ENCODE assay signal across 8 cellular contexts in genomic region chr9:92671323-92671722, GRCh38. TPM values are rescaled to one million over a fixed set of nuclear protein-coding genes. Genes with fewer than 3 reads are reported as not detected.
DNase-seq lines count a peak whose midpoint lies in the region; ATAC-seq, FAIRE-seq and TF ChIP-seq lines count a peak whose summit lies in the region.

No MANE protein-coding gene starts in this region.

- peak; percentile 44 for FAIRE-seq in K562 (lab: Jason Lieb, UNC)

- H3K4me3 ChIP-seq in K562: peak overlapping the region; percentile 66
- H3K4me3 ChIP-seq in sigmoid colon: peak overlapping the region in 2 of 4 donors; percentile 86 to 87

- peak overlapping the region; percentile 11 to 98; a peak in 3 of 4 replicates for H3K9ac ChIP-seq in K562 (ENCODE audit: insufficient read depth in 1 of 2, low read depth in 2 of 2, low read length in 2 of 2)

- TF ChIP-seq POLR2A in K562 (conservative IDR thresholded peaks at IDR 0.05) (0 out of 2 replicates have a peak, but pooled peaks have one; percentile 33), sigmoid colon (IDR thresholded peaks at IDR 0.05) (no peak)

- no TSS peak for BruUV-seq in Calu3 (replicated peaks; lab: Mats Ljungman, UMichigan)
- no TSS peak for BruUV-seq in K562 (replicated peaks; lab: Mats Ljungman, UMichigan)

- TF ChIP-seq EP300 in K562 (IDR thresholded peaks at IDR 0.05; ENCODE audit: low read length) (no peak), sigmoid colon (IDR thresholded peaks at IDR 0.05) (no peak)

- H4K20me1 ChIP-seq in K562 (replicated peaks; ENCODE audit: control insufficient read depth, insufficient read depth, low read length): peaks cover 7% of the 10 kb centered on the region

- peak; percentile 76 for DNase-seq in Calu3
- peak; percentile 80 for DNase-seq in LoVo (ENCODE audit: low spot score)
- DNase-seq in K562 (ENCODE audit: extremely low read depth in 1 of 4, low spot score in 3 of 4): peak in 3 of 4 experiments; percentile 15 to 74 (median 33)
- DNase-seq in kidney tubule cell (ENCODE audit: low spot score): peak; percentile 78
- DNase-seq in sigmoid colon: no peak
- DNase-seq in OCI-M2 (lab: John Stamatoyannopoulos, UW; ENCODE audit: unreplicated experiment): no peak
- DNase-seq in NCI-H1436 (lab: John Stamatoyannopoulos, UW): no peak
- DNase-seq in MV-4-11 (lab: John Stamatoyannopoulos, UW): no peak

- peaks cover 12% of the 10 kb centered on the region; the same call in 2 of the 3 replicates for H3K36me3 ChIP-seq in K562 (ENCODE audit: control insufficient read depth, insufficient read depth, low read length)
- no peaks in the 10 kb centered on the region for H3K36me3 ChIP-seq in sigmoid colon

- no peak for ATAC-seq in K562

- TF ChIP-seq CTCF in Calu3 (IDR thresholded peaks at IDR 0.05; ENCODE audit: unreplicated experiment): no peak
- no peak for TF ChIP-seq CTCF in K562 (IDR thresholded peaks at IDR 0.05 in 2 of 3, conservative IDR thresholded peaks at IDR 0.05 in 1 of 3; ENCODE audit: insufficient read depth in 2 of 3, low read depth in 1 of 3, low read length in 3 of 3)
- TF ChIP-seq CTCF in sigmoid colon (IDR thresholded peaks at IDR 0.05): no peak

- peak overlapping the region; percentile 99 for H3K4me2 ChIP-seq in K562 (ENCODE audit: insufficient read depth, low read length)

- H3K4me3 Mint-ChIP-seq in Calu3 (ENCODE audit: low read depth, unreplicated experiment): peak overlapping the region; percentile 79

- peaks cover 18% of the 10 kb centered on the region for H3K4me1 Mint-ChIP-seq in Calu3 (ENCODE audit: low read depth, unreplicated experiment)

- CTCF ChIA-PET in Calu3 (lab: Charles Lee): interaction anchor here (1.1 kb wide), 1 partner anchor 721 kb away, joined by 5 read pairs; no protein-coding TSS in a partner anchor
- CTCF ChIA-PET in K562 (lab: Yijun Ruan, JAX; ENCODE audit: low intra/inter-chr PET ratio): no interaction called here

- peaks cover 3% of the 10 kb centered on the region for H3K9me1 ChIP-seq in K562 (ENCODE audit: control insufficient read depth, insufficient read depth, low read length)

- H2AFZ ChIP-seq in K562 (ENCODE audit: low read depth, low read length): 0 out of 2 replicates have a peak overlapping the region, but pooled peaks have one; percentile 56

- no peaks in the 10 kb centered on the region for H3K27me3 ChIP-seq in K562 (ENCODE audit: control insufficient read depth in 2 of 2, insufficient read depth in 2 of 2, low read length in 2 of 2)
- no peaks in the 10 kb centered on the region for H3K27me3 ChIP-seq in sigmoid colon

- intact Hi-C loops in Calu3 (cut with micrococcal nuclease; ENCODE audit: unreplicated experiment): no loop called here
- intact Hi-C loops in K562 (cut with micrococcal nuclease): no loop called here
- intact Hi-C loops in sigmoid colon (cut with DNase I): loop anchor here (2.0 kb wide), 1 partner anchor 93 kb away; the partner anchor contains the start of gene BICD2

- 23% methylated on average over 4 of the region's 4 CpGs for WGBS in K562 (ENCODE audit: insufficient coverage, low coverage, missing lambda C conversion rate)
- 86 to 87% methylated on average over 4 of the region's 4 CpGs for WGBS in sigmoid colon, 2 donors

- peaks cover 33% of the 10 kb centered on the region for H3K36me3 Mint-ChIP-seq in Calu3 (ENCODE audit: insufficient read depth, unreplicated experiment)

- in situ Hi-C loops in K562 (cut with MboI): no loop called here

- H3K9me3 ChIP-seq in K562 (replicated peaks; ENCODE audit: control insufficient read depth, insufficient read depth, low read depth, low read length) (no peaks in the 10 kb centered on the region; the same call in 1 of the 2 replicates), sigmoid colon (no peaks in the 10 kb centered on the region)

- peak overlapping the region; percentile 98 for H3K27ac ChIP-seq in K562 (ENCODE audit: extremely low read depth, low read depth, low read length)
- H3K27ac ChIP-seq in sigmoid colon: peak overlapping the region in 2 of 4 donors; percentile 85 to 94

- no peaks in the 10 kb centered on the region for H3K9me3 Mint-ChIP-seq in Calu3 (ENCODE audit: low read depth, unreplicated experiment)

- H3K27ac Mint-ChIP-seq in Calu3 (ENCODE audit: unreplicated experiment): peak overlapping the region; percentile 80

- no peaks in the 10 kb centered on the region for H3K27me3 Mint-ChIP-seq in Calu3 (ENCODE audit: unreplicated experiment)

- H3K4me1 ChIP-seq in K562 (replicated peaks in 1 of 2; ENCODE audit: control insufficient read depth in 2 of 2, insufficient read depth in 2 of 2, low read length in 2 of 2) (peaks cover 11 to 20% of the 10 kb centered on the region in 2 experiments; a peak in 4 of 5 replicates), sigmoid colon (peaks cover 0 to 36% (median 25%) of the 10 kb centered on the region in 4 donors)

- POLR2A ChIA-PET in K562 (lab: Yijun Ruan, JAX): interaction anchor here (0.5 to 2.4 kb wide), 10 partner anchors 11 to 1589 kb away, joined by 3 to 8 read pairs (median 4); no protein-coding TSS in a partner anchor

- H3K79me2 ChIP-seq in K562 (ENCODE audit: control insufficient read depth, insufficient read depth, low read length): peaks cover 47% of the 10 kb centered on the region

- no peak for TF ChIP-seq RAD21 in K562 (CRISPR knock-in tag; conservative IDR thresholded peaks at IDR 0.05 in 1 of 2, IDR thresholded peaks at IDR 0.05 in 1 of 2)

TF ChIP-seq in K562, 482 proteins besides CTCF, POLR2A, EP300 and RAD21 (continues in another document):
- TF ChIP-seq ZBTB9 (CRISPR knock-in tag; IDR thresholded peaks at IDR 0.05): no peak
- peak; percentile 42; the same call in 1 of the 2 replicates for TF ChIP-seq C11orf30 (IDR thresholded peaks at IDR 0.05; ENCODE audit: low read depth)
- TF ChIP-seq, protein P1, sequence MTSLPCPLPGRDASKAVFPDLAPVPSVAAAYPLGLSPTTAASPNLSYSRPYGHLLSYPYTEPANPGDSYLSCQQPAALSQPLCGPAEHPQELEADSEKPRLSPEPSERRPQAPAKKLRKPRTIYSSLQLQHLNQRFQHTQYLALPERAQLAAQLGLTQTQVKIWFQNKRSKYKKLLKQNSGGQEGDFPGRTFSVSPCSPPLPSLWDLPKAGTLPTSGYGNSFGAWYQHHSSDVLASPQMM (CRISPR knock-in tag; IDR thresholded peaks at IDR 0.05): no peak
- peak; percentile 64; the same call in 1 of the 2 replicates for TF ChIP-seq DPF2 (IDR thresholded peaks at IDR 0.05)
- TF ChIP-seq JUND (IDR thresholded peaks at IDR 0.05; ENCODE audit: borderline replicate concordance, low read depth, low read length): peak; percentile 53
- no peak; the same call in 2 of the 3 replicates for TF ChIP-seq JUND (tag; IDR thresholded peaks at IDR 0.05; ENCODE audit: borderline replicate concordance, low read depth, low read length)
- TF ChIP-seq ARID1B (IDR thresholded peaks at IDR 0.05): 0 out of 2 replicates have a peak, but pooled peaks have one; percentile 32
- TF ChIP-seq ATF3 (IDR thresholded peaks at IDR 0.05): peak; percentile 85
- 0 out of 2 replicates have a peak, but pooled peaks have one; percentile 32 for TF ChIP-seq ATF3 (CRISPR knock-in tag; conservative IDR thresholded peaks at IDR 0.05)
- TF ChIP-seq JUN (IDR thresholded peaks at IDR 0.05; ENCODE audit: borderline replicate concordance, low read depth, low read length): peak; percentile 27; the same call in 1 of the 2 replicates
- TF ChIP-seq JUN (CRISPR knock-in tag; IDR thresholded peaks at IDR 0.05; ENCODE audit: borderline replicate concordance): no peak

RNA-seq across cellular contexts. Expression of gene IPPK, which starts 1.4 kb away (rescaled TPM):
- 8.9 and 9.5 TPM in 2 replicates for total RNA-seq in Calu3 (2022)
- 42.1 and 46.0 TPM in 2 replicates for total RNA-seq in K562 (2011; cell fraction: chromatin; rRNA removed; ENCODE audit: low replicate concordance)
- 27.7 and 28.2 TPM in 2 replicates for total RNA-seq in K562 (2011; cell fraction: nucleolus; rRNA removed)
- total RNA-seq in K562 (2011; cell fraction: nucleoplasm; rRNA removed): 26.2 and 30.0 TPM in 2 replicates
- 11.2 and 11.3 TPM in 2 replicates for total RNA-seq in K562 (2014; rRNA removed)
- 14.2 and 14.5 TPM in 2 replicates for total RNA-seq in K562 (2014; rRNA removed; fragmentation: Illumina TruSeq; extraction: Trizol)
- total RNA-seq in K562 (2015; rRNA removed; fragmentation: Illumina TruSeq; extraction: Trizol): 11.1 and 11.2 TPM in 2 replicates
- 9.7 and 11.1 TPM in 2 replicates for total RNA-seq in K562 (2021)
- polyA plus RNA-seq in K562 (2011; rRNA removed): 21.1 and 22.2 TPM in 2 replicates
- polyA plus RNA-seq in K562 (2011; cell fraction: cytosol; rRNA removed): 19.0 and 20.1 TPM in 2 replicates
- polyA plus RNA-seq in K562 (2011; cell fraction: nucleus; rRNA removed): 58.7 and 61.8 TPM in 2 replicates
- polyA plus RNA-seq in K562 (2012): 8.4 and 9.4 TPM in 2 replicates
- 15.2 and 16.0 TPM in 2 replicates for polyA plus RNA-seq in K562 (2014; fragmentation: Illumina TruSeq; extraction: Trizol)
- 1 to 10 TPM; 3.1 TPM for polyA plus RNA-seq in K562 (2014; fragmentation: Nextera tagmentation; extraction: Ambion mirVana)
- polyA plus RNA-seq in K562 (2014; rRNA removed): 10.9 and 13.0 TPM in 2 replicates
- 31.1 and 42.9 TPM in 2 replicates for polyA minus RNA-seq in K562 (2011; rRNA and poly(A)+ RNA removed)
- 11.0 and 13.6 TPM in 2 replicates for polyA minus RNA-seq in K562 (2011; cell fraction: cytosol; rRNA and poly(A)+ RNA removed)
- 10.8 and 11.0 TPM in 2 replicates for polyA minus RNA-seq in K562 (2011; cell fraction: nucleus; rRNA and poly(A)+ RNA removed)
- total RNA-seq in sigmoid colon: 10 to 100 TPM in 1 of 4 donors, 1 to 10 TPM in 3; 5.7 to 12.5 (median 6.9) TPM
- 1 to 10 TPM; 3.6 to 7.8 (median 4.4) TPM for polyA plus RNA-seq in sigmoid colon

Comparison
In these comparisons a context has a peak if more than half of its experiments do, and no peak if none do; other contexts are left out.
1. DNase-seq: peak in Calu3 (single experiment), LoVo (single experiment), K562 (3 of 4) and kidney tubule cell (single experiment); none in sigmoid colon (single experiment), OCI-M2 (single experiment), NCI-H1436 (single experiment) and MV-4-11 (single experiment).